In the genomic region with DNA sequence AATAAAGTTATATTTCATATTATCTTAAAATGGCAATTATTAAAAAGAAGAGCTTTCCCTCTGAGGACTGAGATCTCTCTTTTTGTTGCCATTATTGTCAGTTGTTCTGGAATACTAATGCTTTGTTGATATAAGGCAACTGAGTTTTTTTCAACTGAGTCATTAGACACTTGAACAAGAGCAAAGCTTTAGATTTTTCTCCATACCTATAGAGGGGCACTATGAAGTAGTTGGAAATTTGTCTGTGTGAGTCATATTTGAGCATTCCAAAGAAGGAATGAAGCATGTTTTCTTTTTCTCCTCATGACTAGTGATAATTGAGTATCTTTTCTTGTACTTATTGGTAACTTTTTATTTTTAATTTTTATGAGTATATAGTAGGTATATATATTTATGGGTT, we compare ENCODE assay signal across 13 cellular contexts. TPM values are rescaled to one million over a fixed set of nuclear protein-coding genes. Genes with fewer than 3 reads are reported as not detected.
A peak's percentile ranks its signal among the peaks of the same experiment; 100 is the strongest.
DNase-seq lines count a peak whose midpoint lies in the region; ATAC-seq, FAIRE-seq and TF ChIP-seq lines count a peak whose summit lies in the region.
"Had no signal": no experiment of that assay in that cellular context is flagged by ENCODE, and none has a peak within 500 bp of the region (broad histone marks: within the 10 kb centered on the region; RNA-seq: fewer than 3 reads in every experiment).

No MANE protein-coding gene starts in this region.

- H3K27ac ChIP-seq in Panc1 (ENCODE audit: low read length) = no peak overlapping the region
- no peak overlapping the region for H3K27ac ChIP-seq in trophoblast cell (ENCODE audit: low read depth, low read length)
- no peak overlapping the region for H3K27ac ChIP-seq in small intestine (ENCODE audit: low read depth in 1 of 2, low read length in 1 of 2)

- H3K4me2 ChIP-seq in trophoblast cell (ENCODE audit: low read length) = no peak overlapping the region

- H3K36me3 ChIP-seq in Panc1 (ENCODE audit: control insufficient read depth, insufficient read depth, low read length) = no peaks in the 10 kb centered on the region
- no peaks in the 10 kb centered on the region for H3K36me3 ChIP-seq in trophoblast cell (ENCODE audit: control insufficient read depth in 1 of 2, insufficient read depth in 2 of 2, low read length in 2 of 2)
- H3K36me3 ChIP-seq in small intestine (ENCODE audit: control insufficient read depth in 2 of 2, insufficient read depth in 2 of 2, low read length in 2 of 2) = no peaks in the 10 kb centered on the region
- H3K36me3 ChIP-seq: heart left ventricle had no signal

- H3K4ac ChIP-seq in trophoblast cell (ENCODE audit: low read depth, low read length) = no peak overlapping the region

- H3K4me3 ChIP-seq in Panc1 (ENCODE audit: low read depth in 2 of 2, low read length in 2 of 2) (no peak overlapping the region), epithelial cell of esophagus (ENCODE audit: low read length) (no peak overlapping the region), trophoblast cell (ENCODE audit: low read depth, low read length) (no peak overlapping the region), small intestine (ENCODE audit: low read depth in 1 of 2, low read length in 2 of 2) (no peak overlapping the region)
- H3K4me3 ChIP-seq: heart left ventricle had no signal

- H4K12ac ChIP-seq in trophoblast cell (ENCODE audit: low read depth, low read length) = no peak overlapping the region

- peak; percentile 89 for DNase-seq in EH (ENCODE audit: low read depth)
- DNase-seq in Panc1 (ENCODE audit: low read depth, low spot score) = peak; percentile 86
- peak; percentile 81 for DNase-seq in epithelial cell of esophagus (ENCODE audit: low read depth)
- peak; percentile 15 to 89 for DNase-seq in trophoblast cell
- no peak for DNase-seq in retina
- no peak for DNase-seq in NCI-H146 treated with DMSO at 0.1 percent for 48 hours (lab: John Stamatoyannopoulos, UW; ENCODE audit: unreplicated experiment)
- DNase-seq in small intestine = no peak
- no peak for DNase-seq in NCI-H510A treated with DMSO at 0.1 percent for 48 hours (lab: John Stamatoyannopoulos, UW)
- DNase-seq: activated CD4-positive, alpha-beta T cell treated with anti-CD3 and anti-CD28 coated beads for 36 hours; heart left ventricle; mesendoderm; MV-4-11 had no signal

- TF ChIP-seq CTCF in Panc1 (IDR thresholded peaks at IDR 0.05) (no peak), epithelial cell of esophagus (IDR thresholded peaks at IDR 0.05; ENCODE audit: insufficient read depth, low read depth, low read length, missing control alignments) (no peak)

- no TSS peak for BruUV-seq in Panc1 (replicated peaks; lab: Mats Ljungman, UMichigan)

- no peak overlapping the region for H4K8ac ChIP-seq in trophoblast cell (ENCODE audit: low read depth, low read length)

- CTCF ChIA-PET in Panc1 (lab: Charles Lee) = no interaction called here

- no peak for FAIRE-seq in small intestine (lab: Jason Lieb, UNC)

- intact Hi-C loops in Panc1 (cut with micrococcal nuclease; ENCODE audit: unreplicated experiment) = no loop called here

- no peaks in the 10 kb centered on the region for H3K79me2 ChIP-seq in trophoblast cell (ENCODE audit: control insufficient read depth, insufficient read depth, low read length, poor library complexity)

- no peak overlapping the region for H3K9ac ChIP-seq in trophoblast cell (ENCODE audit: low read length)

- no peak overlapping the region for H3K23ac ChIP-seq in trophoblast cell (ENCODE audit: low read length)

- peak; percentile 81 for ATAC-seq in Panc1
- ATAC-seq: activated CD4-positive, alpha-beta T cell treated with anti-CD3 and anti-CD28 coated beads for 36 hours had no signal

- H2AFZ ChIP-seq in trophoblast cell (ENCODE audit: insufficient read depth, low read length, poor library complexity) = no peak overlapping the region

- no peak overlapping the region for H3K14ac ChIP-seq in trophoblast cell (ENCODE audit: low read length)

- H3K18ac ChIP-seq in trophoblast cell (ENCODE audit: low read length) = no peak overlapping the region

- H2BK5ac ChIP-seq in trophoblast cell (ENCODE audit: low read depth, low read length, poor library complexity) = no peak overlapping the region

- H3K4me1 ChIP-seq in Panc1 (ENCODE audit: control insufficient read depth, insufficient read depth, low read length) (peaks cover 12% of the 10 kb centered on the region; the same call in 1 of the 2 replicates), trophoblast cell (ENCODE audit: control insufficient read depth in 1 of 2, insufficient read depth in 2 of 2, low read length in 2 of 2) (no peaks in the 10 kb centered on the region), small intestine (ENCODE audit: control insufficient read depth in 2 of 2, insufficient read depth in 1 of 2, low read depth in 1 of 2, low read length in 1 of 2) (no peaks in the 10 kb centered on the region)

- peaks cover 1% of the 10 kb centered on the region for H3K79me1 ChIP-seq in trophoblast cell (ENCODE audit: low read length)

- H3K27me3 ChIP-seq in Panc1 (ENCODE audit: control insufficient read depth, insufficient read depth, low read length) = no peaks in the 10 kb centered on the region
- H3K27me3 ChIP-seq in trophoblast cell (ENCODE audit: insufficient read depth, low read length) = no peaks in the 10 kb centered on the region
- no peaks in the 10 kb centered on the region for H3K27me3 ChIP-seq in small intestine (ENCODE audit: control insufficient read depth in 2 of 2, insufficient read depth in 2 of 2, low read length in 2 of 2)
- H3K27me3 ChIP-seq: heart left ventricle had no signal

- POLR2A ChIA-PET in Panc1 (lab: Charles Lee) = no interaction called here

- H3K9me3 ChIP-seq in Panc1 (ENCODE audit: control insufficient read depth, insufficient read depth, low read depth, low read length) = no peaks in the 10 kb centered on the region
- no peaks in the 10 kb centered on the region for H3K9me3 ChIP-seq in trophoblast cell (ENCODE audit: insufficient read depth, low read depth, low read length)
- H3K9me3 ChIP-seq in small intestine (ENCODE audit: control insufficient read depth, low read depth) = no peaks in the 10 kb centered on the region
- H3K9me3 ChIP-seq: Caco-2 had no signal

- H4K91ac ChIP-seq in trophoblast cell (ENCODE audit: low read depth, low read length) = no peak overlapping the region

- H2BK12ac ChIP-seq in trophoblast cell (ENCODE audit: low read length) = no peak overlapping the region

- H2AK5ac ChIP-seq in trophoblast cell (ENCODE audit: low read length) = no peak overlapping the region

- in situ Hi-C loops in Panc1 (cut with HindIII; ENCODE audit: low pct_unique_long_range_greater_than_20kb, low sequenced_read_pairs) = no loop called here

- no peak overlapping the region for H2BK120ac ChIP-seq in trophoblast cell (ENCODE audit: insufficient read depth, low read length, poor library complexity)

RNA-seq across cellular contexts. Expression of a gene that starts 24.5 kb away (rescaled TPM):
- 93.5 TPM for total RNA-seq in Panc1 (2021; ENCODE audit: unreplicated experiment)
- polyA plus RNA-seq in Panc1 (2012; ENCODE audit: insufficient read length) = 49.1 TPM
- 50.1 and 53.5 TPM in 2 replicates for polyA plus RNA-seq in trophoblast cell (2013)
- polyA plus RNA-seq in small intestine = 10 to 100 TPM; 30.0 to 37.2 (median 36.0) TPM

RNA-seq across cellular contexts. Expression of a gene that starts 53.3 kb away (rescaled TPM):
- 19.9 TPM for total RNA-seq in Panc1 (2021; ENCODE audit: unreplicated experiment)
- 18.2 TPM for polyA plus RNA-seq in Panc1 (2012; ENCODE audit: insufficient read length)
- 10.6 and 11.0 TPM in 2 replicates for polyA plus RNA-seq in trophoblast cell (2013)
- polyA plus RNA-seq in small intestine = 10 to 100 TPM in 2 of 3 donors, 1 to 10 TPM in 1; 9.2 to 21.2 (median 20.0) TPM

Comparison
In these comparisons a context has a peak if more than half of its experiments do, and no peak if none do; other contexts are left out.
1. DNase-seq: peak in EH (single experiment), Panc1 (single experiment), epithelial cell of esophagus (single experiment) and trophoblast cell (2 of 2); none in retina (single experiment), NCI-H146 treated with DMSO at 0.1 percent for 48 hours (single experiment), small intestine (single experiment) and NCI-H510A treated with DMSO at 0.1 percent for 48 hours (single experiment).